Comparison of ENCODE assay signal across 19 cellular contexts in the genomic region with DNA sequence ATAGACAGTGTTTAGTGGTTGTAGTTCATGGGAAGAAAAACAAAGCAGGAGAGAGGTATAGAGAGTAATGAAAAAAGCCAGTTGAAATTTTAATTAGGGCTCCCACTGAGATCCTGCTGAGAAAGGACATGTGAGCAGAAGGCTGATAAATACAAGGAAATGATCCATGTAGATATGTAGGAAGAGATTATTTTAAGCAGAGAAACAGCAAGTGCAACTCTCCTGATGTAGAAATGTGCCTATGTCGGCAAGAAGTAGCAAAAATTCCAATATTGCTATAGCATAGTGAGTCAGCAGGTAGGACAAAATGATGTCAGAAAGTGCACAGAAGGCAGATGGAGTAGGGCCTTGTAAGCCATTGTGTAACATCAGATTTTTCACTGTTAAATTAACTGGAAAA.
DNase-seq lines count a peak whose midpoint lies in the region; ATAC-seq and TF ChIP-seq lines count a peak whose summit lies in the region.
"Had no signal": no experiment of that assay in that cellular context is flagged by ENCODE, and none has a peak within 500 bp of the region (broad histone marks: within the 10 kb centered on the region; RNA-seq: fewer than 3 reads in every experiment).

No MANE protein-coding gene starts in this region.

- DNase-seq in SIG-M5 treated with dmso at 0.1 percent for 504 hours (lab: John Stamatoyannopoulos, UW; ENCODE audit: unreplicated experiment) = peak; percentile 5
- no peak for DNase-seq in SIG-M5 (lab: John Stamatoyannopoulos, UW)
- DNase-seq in NCI-H446 treated with DMSO at 0.1 percent for 48 hours (lab: John Stamatoyannopoulos, UW) = peak; percentile 70
- peak; percentile 77 for DNase-seq in epithelial cell of esophagus (ENCODE audit: low read depth)
- no peak for DNase-seq in NCI-H1092 (lab: John Stamatoyannopoulos, UW)
- DNase-seq in RPMI8226 = no peak
- no peak for DNase-seq in activated CD4-positive, CD25-positive, alpha-beta regulatory T cell (lab: John Stamatoyannopoulos, UW)
- DNase-seq: activated CD4-positive, alpha-beta T cell treated with anti-CD3 and anti-CD28 coated beads, Interleukin-2, amount 50 U/mL, for 4 hours; activated T-cell treated with anti-CD3 and anti-CD28 coated beads, Interleukin-2, amount 50 U/mL, for 24 hours; CD8-positive, alpha-beta T cell; effector CD8-positive, alpha-beta T cell; HFFc6; left lung; NCI-H2029; stimulated activated CD4-positive, alpha-beta T cell treated with anti-CD3 and anti-CD28 coated beads, Interleukin-12 subunit alpha, Interleukin-12 subunit beta, amount 100 ng/mL, for 4 hours; stimulated activated naive CD4-positive, alpha-beta T cell; upper lobe of left lung had no signal

- no peak overlapping the region for H3K4me3 ChIP-seq in epithelial cell of esophagus (ENCODE audit: low read length)
- H3K4me3 ChIP-seq: cardiac muscle cell, left lung, upper lobe of left lung had no signal

- no peak for ATAC-seq in HG03378 (IDR thresholded peaks at IDR 0.05; ENCODE audit: unreplicated experiment)
- ATAC-seq: CD8-positive, alpha-beta T cell; left lung had no signal

- TF ChIP-seq CTCF in epithelial cell of esophagus (IDR thresholded peaks at IDR 0.05; ENCODE audit: insufficient read depth, low read depth, low read length, missing control alignments) = no peak

Comparison
In these comparisons a context has a peak if more than half of its experiments do, and no peak if none do; other contexts are left out.
1. DNase-seq: peak in SIG-M5 treated with dmso at 0.1 percent for 504 hours (single experiment), NCI-H446 treated with DMSO at 0.1 percent for 48 hours (single experiment) and epithelial cell of esophagus (single experiment); none in SIG-M5 (single experiment), NCI-H1092 (single experiment), RPMI8226 (single experiment) and activated CD4-positive, CD25-positive, alpha-beta regulatory T cell (0 of 4).